In the genomic region with DNA sequence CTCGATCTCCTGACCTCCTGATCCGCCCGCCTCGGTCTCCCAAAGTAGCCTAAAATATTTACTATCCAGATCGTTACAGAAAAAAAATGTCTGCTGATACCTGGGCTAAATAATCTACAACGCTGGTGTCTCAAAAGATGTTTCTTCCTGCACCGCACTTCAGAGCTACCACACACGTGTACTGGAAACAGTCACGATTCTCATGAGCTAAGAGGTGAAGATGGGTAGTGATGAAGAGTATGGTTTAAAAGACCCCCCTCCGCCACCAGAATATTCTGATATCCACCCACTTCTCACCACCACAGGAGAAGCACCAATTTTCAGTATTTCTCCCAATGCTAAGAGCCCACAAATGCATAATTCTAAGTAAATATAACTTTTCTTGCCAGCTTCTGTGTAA, we compare ENCODE assay signal across 14 cellular contexts. TPM values are rescaled to one million over a fixed set of nuclear protein-coding genes. Genes with fewer than 3 reads are reported as not detected.
A peak's percentile ranks its signal among the peaks of the same experiment; 100 is the strongest.
DNase-seq lines count a peak whose midpoint lies in the region; ATAC-seq and TF ChIP-seq lines count a peak whose summit lies in the region.
"Had no signal": no experiment of that assay in that cellular context is flagged by ENCODE, and none has a peak within 500 bp of the region (broad histone marks: within the 10 kb centered on the region; RNA-seq: fewer than 3 reads in every experiment).

No MANE protein-coding gene starts in this region.

- no peak for TF ChIP-seq POLR2A in adrenal gland (IDR thresholded peaks at IDR 0.05)
- no peak for TF ChIP-seq POLR2A in vagina (IDR thresholded peaks at IDR 0.05)

- H3K4me3 ChIP-seq in KMS-11 (IDR thresholded peaks at IDR 0.05; ENCODE audit: insufficient read depth, low read depth, low read length) = no peak overlapping the region
- H3K4me3 ChIP-seq in adrenal gland = no peak overlapping the region
- H3K4me3 ChIP-seq in vagina = no peak overlapping the region
- H3K4me3 ChIP-seq: lung, right atrium auricular region had no signal

- ATAC-seq in activated T-cell treated with anti-CD3 and anti-CD28 coated beads, Interleukin-2, amount 50 U/mL, for 72 hours (replicated peaks in 1 of 2) = peak; percentile 51 to 67
- ATAC-seq in stimulated activated memory B cell treated with anti-CD40 and anti-IgM and Interleukin-4, amounts not matched to agents 10 μg/mL and 1 μg/mL and 100 μg/mL, for 72 hours = no peak

- H3K4me3 Mint-ChIP-seq in activated T-cell treated with anti-CD3 and anti-CD28 coated beads, Interleukin-2, amount 50 U/mL, for 72 hours = peak overlapping the region; percentile 72 to 81
- peak overlapping the region; percentile 70 for H3K4me3 Mint-ChIP-seq in activated naive CD8-positive, alpha-beta T cell
- no peak overlapping the region for H3K4me3 Mint-ChIP-seq in stimulated activated memory B cell treated with anti-CD40 and anti-IgM and Interleukin-4, amounts not matched to agents 10 μg/mL and 1 μg/mL and 100 μg/mL, for 72 hours
- H3K4me3 Mint-ChIP-seq: CD14-positive monocyte had no signal

- peaks cover 76% of the 10 kb centered on the region for H3K4me1 Mint-ChIP-seq in activated T-cell treated with anti-CD3 and anti-CD28 coated beads, Interleukin-2, amount 50 U/mL, for 72 hours (ENCODE audit: low read depth)
- H3K4me1 Mint-ChIP-seq in activated naive CD8-positive, alpha-beta T cell (ENCODE audit: low read depth) = peaks cover 65% of the 10 kb centered on the region
- H3K4me1 Mint-ChIP-seq in stimulated activated memory B cell treated with anti-CD40 and anti-IgM and Interleukin-4, amounts not matched to agents 10 μg/mL and 1 μg/mL and 100 μg/mL, for 72 hours = peaks cover 10% of the 10 kb centered on the region

- H3K36me3 ChIP-seq in KMS-11 (ENCODE audit: insufficient read depth) (no peaks in the 10 kb centered on the region), adrenal gland (replicated peaks in 1 of 2) (peaks cover 0 to 9% of the 10 kb centered on the region in 2 donors), vagina (no peaks in the 10 kb centered on the region)

- H3K4me2 ChIP-seq in KMS-11 = peak overlapping the region; percentile 50

- no peaks in the 10 kb centered on the region for H3K9me3 ChIP-seq in adrenal gland (replicated peaks in 1 of 3)
- no peaks in the 10 kb centered on the region for H3K9me3 ChIP-seq in vagina
- H3K9me3 ChIP-seq: right atrium auricular region had no signal

- peak in 1 of 2 donors; percentile 36 for DNase-seq in activated T-cell treated with anti-CD3 and anti-CD28 coated beads, Interleukin-2, amount 50 U/mL, for 72 hours
- no peak for DNase-seq in activated T-cell treated with anti-CD3 and anti-CD28 coated beads for 4 hours
- DNase-seq in adrenal gland = no peak
- DNase-seq in vagina (ENCODE audit: extremely low spot score in 2 of 2) = no peak
- DNase-seq: activated gamma-delta T cell, DMS53, KBM-7, NCI-H526 treated with DMSO at 0.1 percent for 48 hours had no signal

- intact Hi-C loops in adrenal gland (cut with DNase I) (no loop called here), vagina (cut with DNase I) (no loop called here)

- H3K27ac ChIP-seq in KMS-11 (peak overlapping the region; percentile 43; the same call in 1 of the 2 replicates), adrenal gland (no peak overlapping the region), vagina (no peak overlapping the region)
- H3K27ac ChIP-seq: right atrium auricular region had no signal

- WGBS in adrenal gland, 4 donors = 86 to 94% (median 90%) methylated on average over 10 of the region's 10 CpGs

- H3K4me1 ChIP-seq in KMS-11 (ENCODE audit: low read depth, poor library complexity, severe bottlenecking) (peaks cover 33% of the 10 kb centered on the region), adrenal gland (replicated peaks in 1 of 2) (peaks cover 0 to 4% of the 10 kb centered on the region in 2 donors), vagina (no peaks in the 10 kb centered on the region)
- H3K4me1 ChIP-seq: right atrium auricular region had no signal

- H3K79me2 ChIP-seq in KMS-11 (ENCODE audit: insufficient read depth, low read depth) = no peaks in the 10 kb centered on the region

- H3K9ac ChIP-seq in KMS-11 = no peak overlapping the region

- H4K20me1 ChIP-seq in KMS-11 (ENCODE audit: insufficient read depth) = no peaks in the 10 kb centered on the region

- H3K9me3 Mint-ChIP-seq in activated T-cell treated with anti-CD3 and anti-CD28 coated beads, Interleukin-2, amount 50 U/mL, for 72 hours = peaks cover 0 to 1% of the 10 kb centered on the region in 2 donors
- H3K9me3 Mint-ChIP-seq in activated naive CD8-positive, alpha-beta T cell (ENCODE audit: low read depth) = peaks cover 3% of the 10 kb centered on the region
- H3K9me3 Mint-ChIP-seq in stimulated activated memory B cell treated with anti-CD40 and anti-IgM and Interleukin-4, amounts not matched to agents 10 μg/mL and 1 μg/mL and 100 μg/mL, for 72 hours = no peaks in the 10 kb centered on the region

- no peak overlapping the region for H2AFZ ChIP-seq in KMS-11 (ENCODE audit: low read depth)

- H3K27me3 ChIP-seq in KMS-11 (ENCODE audit: insufficient read depth, low read depth) (no peaks in the 10 kb centered on the region), adrenal gland (no peaks in the 10 kb centered on the region), vagina (no peaks in the 10 kb centered on the region)
- H3K27me3 ChIP-seq: right atrium auricular region had no signal

- H3K27ac Mint-ChIP-seq in activated T-cell treated with anti-CD3 and anti-CD28 coated beads, Interleukin-2, amount 50 U/mL, for 72 hours = peak overlapping the region; percentile 89
- H3K27ac Mint-ChIP-seq in activated naive CD8-positive, alpha-beta T cell = peak overlapping the region; percentile 95
- H3K27ac Mint-ChIP-seq in stimulated activated memory B cell treated with anti-CD40 and anti-IgM and Interleukin-4, amounts not matched to agents 10 μg/mL and 1 μg/mL and 100 μg/mL, for 72 hours = peak overlapping the region; percentile 62
- H3K27ac Mint-ChIP-seq: CD14-positive monocyte had no signal

- H3K36me3 Mint-ChIP-seq in activated T-cell treated with anti-CD3 and anti-CD28 coated beads, Interleukin-2, amount 50 U/mL, for 72 hours (ENCODE audit: insufficient read depth in 2 of 2) = peaks cover 31% of the 10 kb centered on the region in 2 donors
- H3K36me3 Mint-ChIP-seq in activated naive CD8-positive, alpha-beta T cell = peaks cover 29% of the 10 kb centered on the region
- peaks cover 51% of the 10 kb centered on the region for H3K36me3 Mint-ChIP-seq in stimulated activated memory B cell treated with anti-CD40 and anti-IgM and Interleukin-4, amounts not matched to agents 10 μg/mL and 1 μg/mL and 100 μg/mL, for 72 hours

- TF ChIP-seq CTCF in KMS-11 (conservative IDR thresholded peaks at IDR 0.05; ENCODE audit: low read depth, low read length) = no peak
- TF ChIP-seq CTCF in adrenal gland (IDR thresholded peaks at IDR 0.05) = no peak
- TF ChIP-seq CTCF in vagina (IDR thresholded peaks at IDR 0.05) = no peak

- H3K27me3 Mint-ChIP-seq in activated T-cell treated with anti-CD3 and anti-CD28 coated beads, Interleukin-2, amount 50 U/mL, for 72 hours (ENCODE audit: low read depth) = no peaks in the 10 kb centered on the region
- H3K27me3 Mint-ChIP-seq in activated naive CD8-positive, alpha-beta T cell = no peaks in the 10 kb centered on the region
- H3K27me3 Mint-ChIP-seq in stimulated activated memory B cell treated with anti-CD40 and anti-IgM and Interleukin-4, amounts not matched to agents 10 μg/mL and 1 μg/mL and 100 μg/mL, for 72 hours = no peaks in the 10 kb centered on the region

RNA-seq across cellular contexts. Expression of a gene that starts 50.2 kb away (rescaled TPM):
- 10 to 100 TPM; 47.3 to 54.1 TPM for total RNA-seq in activated T-cell treated with anti-CD3 and anti-CD28 coated beads, Interleukin-2, amount 50 U/mL, for 72 hours
- total RNA-seq in adrenal gland (10 to 100 TPM; 35.6 to 85.1 (median 50.5) TPM), vagina (46.2 TPM)
- polyA plus RNA-seq in adrenal gland = 10 to 100 TPM; 37.6 to 46.3 (median 44.0) TPM

RNA-seq across cellular contexts. Expression of a gene that starts 50.4 kb away (rescaled TPM):
- 10 to 100 TPM; 20.9 to 26.8 TPM for total RNA-seq in activated T-cell treated with anti-CD3 and anti-CD28 coated beads, Interleukin-2, amount 50 U/mL, for 72 hours
- total RNA-seq in adrenal gland (10 to 100 TPM in 7 of 8 donors, 1 to 10 TPM in 1; 9.3 to 58.6 (median 19.7) TPM), vagina (13.5 TPM)
- polyA plus RNA-seq in adrenal gland = 10 to 100 TPM in 1 of 3 donors, 1 to 10 TPM in 2; 3.8 to 18.0 (median 4.3) TPM
